In the genomic region with DNA sequence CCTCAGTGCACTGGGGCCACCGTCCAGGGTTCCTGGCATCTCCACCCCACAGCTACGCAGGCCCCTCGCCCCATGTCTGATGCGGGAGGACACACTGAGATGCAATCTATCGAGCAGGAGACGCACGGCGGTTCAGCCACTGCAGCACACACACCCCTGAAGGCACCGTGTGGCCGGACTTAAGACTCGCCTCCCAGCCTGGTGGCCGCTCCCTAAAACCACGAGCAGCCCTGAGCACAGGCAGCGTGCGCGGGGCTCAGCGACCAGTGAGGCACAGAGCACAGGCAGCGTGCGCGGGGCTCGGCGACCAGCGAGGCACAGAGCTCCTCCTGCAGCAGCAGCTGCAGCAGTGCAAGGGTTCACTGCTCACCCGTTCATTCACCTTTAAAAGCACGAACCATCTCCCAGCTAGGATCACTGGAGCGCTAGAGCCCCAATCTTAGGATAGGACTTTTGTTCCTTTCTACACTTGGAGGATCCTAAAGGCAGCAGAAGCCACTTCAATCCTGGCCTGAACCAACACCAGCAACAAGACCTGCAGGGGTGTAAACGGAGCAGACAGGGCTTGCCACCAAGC, we compare ENCODE assay signal across 3 cellular contexts.
TF ChIP-seq lines count a peak whose summit lies in the region.

No MANE protein-coding gene starts in this region.

TF ChIP-seq in liver, 16 proteins besides CTCF, POLR2A, EP300 and RAD21:
- TF ChIP-seq RXRA (IDR thresholded peaks at IDR 0.05) (peak; percentile 68 to 76), HNF4A (conservative IDR thresholded peaks at IDR 0.05) (no peak)

TF ChIP-seq in HepG2, 621 proteins besides CTCF, POLR2A, EP300 and RAD21:
- no peak for TF ChIP-seq KMT2A (CRISPR knock-in tag; IDR thresholded peaks at IDR 0.05)
- no peak for TF ChIP-seq ZNF460 (CRISPR knock-in tag; IDR thresholded peaks at IDR 0.05; ENCODE audit: borderline replicate concordance)
- TF ChIP-seq ZNF557 (CRISPR knock-in tag; IDR thresholded peaks at IDR 0.05) = no peak
- no peak for TF ChIP-seq SALL1 (CRISPR knock-in tag; IDR thresholded peaks at IDR 0.05)
- TF ChIP-seq ZNF251 (CRISPR knock-in tag; IDR thresholded peaks at IDR 0.05) = no peak

TF ChIP-seq in GM12878, 131 proteins besides CTCF, POLR2A, EP300 and RAD21:
- TF ChIP-seq, protein P1, sequence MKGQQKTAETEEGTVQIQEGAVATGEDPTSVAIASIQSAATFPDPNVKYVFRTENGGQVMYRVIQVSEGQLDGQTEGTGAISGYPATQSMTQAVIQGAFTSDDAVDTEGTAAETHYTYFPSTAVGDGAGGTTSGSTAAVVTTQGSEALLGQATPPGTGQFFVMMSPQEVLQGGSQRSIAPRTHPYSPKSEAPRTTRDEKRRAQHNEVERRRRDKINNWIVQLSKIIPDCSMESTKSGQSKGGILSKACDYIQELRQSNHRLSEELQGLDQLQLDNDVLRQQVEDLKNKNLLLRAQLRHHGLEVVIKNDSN (IDR thresholded peaks at IDR 0.05; ENCODE audit: borderline replicate concordance, extremely low read length, insufficient read depth, low read depth, low read length) = no peak
- TF ChIP-seq KLF5 (IDR thresholded peaks at IDR 0.05; ENCODE audit: partially characterized antibody) = no peak
- TF ChIP-seq, protein P2, sequence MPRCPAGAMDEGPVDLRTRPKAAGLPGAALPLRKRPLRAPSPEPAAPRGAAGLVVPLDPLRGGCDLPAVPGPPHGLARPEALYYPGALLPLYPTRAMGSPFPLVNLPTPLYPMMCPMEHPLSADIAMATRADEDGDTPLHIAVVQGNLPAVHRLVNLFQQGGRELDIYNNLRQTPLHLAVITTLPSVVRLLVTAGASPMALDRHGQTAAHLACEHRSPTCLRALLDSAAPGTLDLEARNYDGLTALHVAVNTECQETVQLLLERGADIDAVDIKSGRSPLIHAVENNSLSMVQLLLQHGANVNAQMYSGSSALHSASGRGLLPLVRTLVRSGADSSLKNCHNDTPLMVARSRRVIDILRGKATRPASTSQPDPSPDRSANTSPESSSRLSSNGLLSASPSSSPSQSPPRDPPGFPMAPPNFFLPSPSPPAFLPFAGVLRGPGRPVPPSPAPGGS (IDR thresholded peaks at IDR 0.05; ENCODE audit: borderline replicate concordance, insufficient read depth, low read depth, low read length, poor library complexity, severe bottlenecking) = peak; percentile 76
- TF ChIP-seq HDGF (IDR thresholded peaks at IDR 0.05) = no peak
- no peak for TF ChIP-seq DPF2 (IDR thresholded peaks at IDR 0.05)
- TF ChIP-seq, protein P3, sequence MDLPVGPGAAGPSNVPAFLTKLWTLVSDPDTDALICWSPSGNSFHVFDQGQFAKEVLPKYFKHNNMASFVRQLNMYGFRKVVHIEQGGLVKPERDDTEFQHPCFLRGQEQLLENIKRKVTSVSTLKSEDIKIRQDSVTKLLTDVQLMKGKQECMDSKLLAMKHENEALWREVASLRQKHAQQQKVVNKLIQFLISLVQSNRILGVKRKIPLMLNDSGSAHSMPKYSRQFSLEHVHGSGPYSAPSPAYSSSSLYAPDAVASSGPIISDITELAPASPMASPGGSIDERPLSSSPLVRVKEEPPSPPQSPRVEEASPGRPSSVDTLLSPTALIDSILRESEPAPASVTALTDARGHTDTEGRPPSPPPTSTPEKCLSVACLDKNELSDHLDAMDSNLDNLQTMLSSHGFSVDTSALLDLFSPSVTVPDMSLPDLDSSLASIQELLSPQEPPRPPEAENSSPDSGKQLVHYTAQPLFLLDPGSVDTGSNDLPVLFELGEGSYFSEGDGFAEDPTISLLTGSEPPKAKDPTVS (IDR thresholded peaks at IDR 0.05; ENCODE audit: low read depth, low read length) = no peak
- no peak for TF ChIP-seq RAD51 (IDR thresholded peaks at IDR 0.05)
- TF ChIP-seq SUZ12 (IDR thresholded peaks at IDR 0.05; ENCODE audit: unreplicated experiment) = no peak
TF ChIP-seq in GM12878: peak in this region for 1.
